In genomic region chr1:48677306-48678287, GRCh38 we compare ENCODE assay signal across 8 cellular contexts.
DNase-seq lines count a peak whose midpoint lies in the region; ATAC-seq and TF ChIP-seq lines count a peak whose summit lies in the region.

No MANE protein-coding gene starts in this region.

- peak overlapping the region; percentile 54 for H2AFZ ChIP-seq in neural progenitor cell (replicated peaks)

- peak; percentile 48 for DNase-seq in AG08395 (ENCODE audit: low spot score)
- peak; percentile 60 for DNase-seq in GM13976 (ENCODE audit: low spot score)
- DNase-seq in NCI-H2196 treated with DMSO at 0.1 percent for 48 hours (lab: John Stamatoyannopoulos, UW; ENCODE audit: unreplicated experiment): peak; percentile 84
- DNase-seq in activated CD4-positive, alpha-beta memory T cell treated with anti-CD3 and anti-CD28 coated beads, Interleukin-2, amount 10 ng/mL, durations not matched to agents 7 days and 5 days: peak; percentile 23
- DNase-seq in fibroblast of peridontal ligament (ENCODE audit: extremely low read depth): peak; percentile 53
- peak; percentile 89 for DNase-seq in neural progenitor cell (ENCODE audit: low spot score)
- no peak for DNase-seq in middle frontal gyrus (ENCODE audit: extremely low spot score, low spot score)

- POLR2A ChIA-PET in activated CD4-positive, alpha-beta memory T cell treated with anti-CD3 and anti-CD28 coated beads, Interleukin-2, amount 10 ng/mL, durations not matched to agents 7 days and 5 days (lab: Charles Lee): no interaction called here

- H3K9me3 ChIP-seq in neural progenitor cell (ENCODE audit: low read depth): no peaks in the 10 kb centered on the region

- no peak overlapping the region for H3K27ac ChIP-seq in neural progenitor cell

- no peak overlapping the region for H3K27ac Mint-ChIP-seq in activated CD4-positive, alpha-beta memory T cell treated with anti-CD3 and anti-CD28 coated beads, Interleukin-2, amount 10 ng/mL, durations not matched to agents 7 days and 5 days
- H3K27ac Mint-ChIP-seq in neural progenitor cell: peak overlapping the region; percentile 95

- H4K20me1 ChIP-seq in neural progenitor cell (ENCODE audit: low read depth): no peaks in the 10 kb centered on the region

- H3K79me2 ChIP-seq in neural progenitor cell (ENCODE audit: low read depth): no peaks in the 10 kb centered on the region

- H3K4me3 Mint-ChIP-seq in activated CD4-positive, alpha-beta memory T cell treated with anti-CD3 and anti-CD28 coated beads, Interleukin-2, amount 10 ng/mL, durations not matched to agents 7 days and 5 days: no peak overlapping the region
- no peak overlapping the region for H3K4me3 Mint-ChIP-seq in neural progenitor cell

- no peak overlapping the region for H3K4me3 ChIP-seq in neural progenitor cell

- no peak overlapping the region for H3K4me2 ChIP-seq in neural progenitor cell

- H3F3A ChIP-seq in neural progenitor cell (ENCODE audit: low read depth): no peaks in the 10 kb centered on the region

- H3K36me3 Mint-ChIP-seq in activated CD4-positive, alpha-beta memory T cell treated with anti-CD3 and anti-CD28 coated beads, Interleukin-2, amount 10 ng/mL, durations not matched to agents 7 days and 5 days (ENCODE audit: low read depth): no peaks in the 10 kb centered on the region
- no peaks in the 10 kb centered on the region for H3K36me3 Mint-ChIP-seq in neural progenitor cell

- TF ChIP-seq CTCF in GM13976 (IDR thresholded peaks at IDR 0.05; ENCODE audit: borderline replicate concordance, control extremely low read depth, extremely low read depth, insufficient read depth, missing control alignments) (peak; percentile 60), neural progenitor cell (IDR thresholded peaks at IDR 0.05) (peak; percentile 81)

- no peaks in the 10 kb centered on the region for H3K36me3 ChIP-seq in neural progenitor cell

- no peaks in the 10 kb centered on the region for H3K27me3 ChIP-seq in neural progenitor cell

- CTCF ChIA-PET in activated CD4-positive, alpha-beta memory T cell treated with anti-CD3 and anti-CD28 coated beads, Interleukin-2, amount 10 ng/mL, durations not matched to agents 7 days and 5 days (lab: Charles Lee): interaction anchor here (0.7 to 1.9 kb wide), 15 partner anchors 9 to 1654 kb away, joined by 3 to 17 read pairs (median 3); no protein-coding TSS in a partner anchor

- peaks cover 17% of the 10 kb centered on the region for H3K4me1 ChIP-seq in neural progenitor cell

- ATAC-seq in HG03045 (IDR thresholded peaks at IDR 0.05; ENCODE audit: unreplicated experiment): peak; percentile 46

- H3K27me3 Mint-ChIP-seq in activated CD4-positive, alpha-beta memory T cell treated with anti-CD3 and anti-CD28 coated beads, Interleukin-2, amount 10 ng/mL, durations not matched to agents 7 days and 5 days: peaks cover 4% of the 10 kb centered on the region
- H3K27me3 Mint-ChIP-seq in neural progenitor cell (ENCODE audit: insufficient read depth, low read depth): peaks cover 5% of the 10 kb centered on the region

- in situ Hi-C loops in GM13976 (cut with MboI; ENCODE audit: low sequenced_read_pairs, unreplicated experiment): no loop called here

- H3K4me1 Mint-ChIP-seq in activated CD4-positive, alpha-beta memory T cell treated with anti-CD3 and anti-CD28 coated beads, Interleukin-2, amount 10 ng/mL, durations not matched to agents 7 days and 5 days: no peaks in the 10 kb centered on the region
- peaks cover 20% of the 10 kb centered on the region for H3K4me1 Mint-ChIP-seq in neural progenitor cell

- no peak overlapping the region for H3K9ac ChIP-seq in neural progenitor cell

- no peaks in the 10 kb centered on the region for H3K9me3 Mint-ChIP-seq in activated CD4-positive, alpha-beta memory T cell treated with anti-CD3 and anti-CD28 coated beads, Interleukin-2, amount 10 ng/mL, durations not matched to agents 7 days and 5 days
- no peaks in the 10 kb centered on the region for H3K9me3 Mint-ChIP-seq in neural progenitor cell
